In the genomic region with DNA sequence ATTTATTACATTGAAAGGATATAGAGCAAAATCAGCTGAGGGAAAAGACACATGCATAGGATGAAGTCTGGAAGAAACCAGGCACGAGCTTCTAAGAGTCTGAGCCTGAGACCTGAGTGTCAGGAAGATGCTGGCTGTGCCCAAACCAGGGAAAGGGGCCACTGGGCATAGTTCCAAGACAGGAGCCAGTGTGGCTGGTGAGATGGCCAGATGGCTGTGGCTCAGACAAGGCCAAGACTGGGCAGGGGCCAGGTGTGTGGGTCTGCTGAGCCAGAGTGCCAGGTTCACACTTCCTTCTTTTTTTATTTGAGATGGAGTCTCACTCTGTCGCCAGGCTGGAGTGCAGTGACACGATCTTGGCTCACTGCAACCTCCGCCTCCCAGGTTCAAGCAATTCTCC, we compare ENCODE assay signal across 28 cellular contexts.
DNase-seq lines count a peak whose midpoint lies in the region; ATAC-seq, FAIRE-seq and TF ChIP-seq lines count a peak whose summit lies in the region.
"Had no signal": no experiment of that assay in that cellular context is flagged by ENCODE, and none has a peak within 500 bp of the region (broad histone marks: within the 10 kb centered on the region; RNA-seq: fewer than 3 reads in every experiment).

No MANE protein-coding gene starts in this region.

- peaks cover 55% of the 10 kb centered on the region for H3K36me3 ChIP-seq in CD8-positive, alpha-beta memory T cell (ENCODE audit: insufficient read depth, low read length)
- peaks cover 13 to 85% (median 22%) of the 10 kb centered on the region in 3 experiments for H3K36me3 ChIP-seq in naive thymus-derived CD4-positive, alpha-beta T cell (ENCODE audit: control insufficient read depth in 2 of 3, insufficient read depth in 3 of 3, low read length in 3 of 3)
- no peaks in the 10 kb centered on the region for H3K36me3 ChIP-seq in mucosa of descending colon (ENCODE audit: low read depth)
- H3K36me3 ChIP-seq: brain microvascular endothelial cell, colonic mucosa, WERI-Rb-1 had no signal

- peak overlapping the region in 1 of 7 donors; percentile 48 for H3K4me3 Mint-ChIP-seq in CD8-positive, alpha-beta memory T cell
- H3K4me3 Mint-ChIP-seq in T-helper 17 cell = no peak overlapping the region
- no peak overlapping the region for H3K4me3 Mint-ChIP-seq in naive thymus-derived CD4-positive, alpha-beta T cell
- H3K4me3 Mint-ChIP-seq: activated CD4-positive, alpha-beta T cell treated with anti-CD3 and anti-CD28 coated beads, Interleukin-2, amount 10 ng/mL, durations not matched to agents 7 days and 5 days; naive B cell had no signal

- CTCF ChIA-PET in CD8-positive, alpha-beta memory T cell (lab: Charles Lee) = no interaction called here
- CTCF ChIA-PET in naive thymus-derived CD4-positive, alpha-beta T cell (lab: Charles Lee) = no interaction called here

- H3K9me3 ChIP-seq in CD8-positive, alpha-beta memory T cell (ENCODE audit: low read length) = no peaks in the 10 kb centered on the region
- no peaks in the 10 kb centered on the region for H3K9me3 ChIP-seq in T-helper 17 cell (ENCODE audit: control insufficient read depth, low read length, poor library complexity, severe bottlenecking)
- no peaks in the 10 kb centered on the region for H3K9me3 ChIP-seq in naive thymus-derived CD4-positive, alpha-beta T cell (ENCODE audit: control insufficient read depth in 2 of 3, low read length in 3 of 3)
- no peaks in the 10 kb centered on the region for H3K9me3 ChIP-seq in mucosa of descending colon
- H3K9me3 ChIP-seq: colonic mucosa, tibial nerve had no signal

- peak overlapping the region; percentile 24 to 92 (median 76) for H3K27ac Mint-ChIP-seq in CD8-positive, alpha-beta memory T cell
- H3K27ac Mint-ChIP-seq in T-helper 17 cell = peak overlapping the region; percentile 34
- H3K27ac Mint-ChIP-seq in naive thymus-derived CD4-positive, alpha-beta T cell = peak overlapping the region in 5 of 9 donors; percentile 17 to 53 (median 43)
- H3K27ac Mint-ChIP-seq: activated CD4-positive, alpha-beta T cell treated with anti-CD3 and anti-CD28 coated beads, Interleukin-2, amount 10 ng/mL, durations not matched to agents 7 days and 5 days had no signal

- TF ChIP-seq CTCF in mucosa of descending colon (IDR thresholded peaks at IDR 0.05) = no peak

- no peaks in the 10 kb centered on the region for H3K27me3 ChIP-seq in CD8-positive, alpha-beta memory T cell (ENCODE audit: insufficient read depth, low read length, poor library complexity, severe bottlenecking)
- no peaks in the 10 kb centered on the region for H3K27me3 ChIP-seq in naive thymus-derived CD4-positive, alpha-beta T cell (ENCODE audit: control insufficient read depth in 2 of 2, insufficient read depth in 2 of 2, low read length in 2 of 2)
- H3K27me3 ChIP-seq: brain microvascular endothelial cell, colonic mucosa, foreskin keratinocyte, tibial nerve had no signal

- ATAC-seq in T-helper 17 cell (no peak), mucosa of descending colon (no peak)
- ATAC-seq in naive thymus-derived CD4-positive, alpha-beta T cell = no peak
- ATAC-seq: esophagus mucosa; foreskin keratinocyte; SK-N-SH treated with all-trans-retinoic acid at 6 μM for 48 hours; stimulated activated naive CD8-positive, alpha-beta T cell treated with anti-CD3 and anti-CD28 coated beads, Interleukin-15, Interleukin-2, amounts not matched to agents 100 U/mL and 50 U/mL, for 24 hours had no signal

- H3K4me1 Mint-ChIP-seq in CD8-positive, alpha-beta memory T cell = peaks cover 22 to 32% (median 30%) of the 10 kb centered on the region in 3 donors
- H3K4me1 Mint-ChIP-seq in T-helper 17 cell = peaks cover 8% of the 10 kb centered on the region
- H3K4me1 Mint-ChIP-seq in naive thymus-derived CD4-positive, alpha-beta T cell = peaks cover 0 to 19% (median 0%) of the 10 kb centered on the region in 7 donors

- TF ChIP-seq POLR2A in H54 (IDR thresholded peaks at IDR 0.05; ENCODE audit: low read depth, low read length) = no peak

- H3K27ac ChIP-seq in CD8-positive, alpha-beta memory T cell (ENCODE audit: low read depth, low read length) = no peak overlapping the region
- no peak overlapping the region for H3K27ac ChIP-seq in naive thymus-derived CD4-positive, alpha-beta T cell (ENCODE audit: low read depth, low read length)
- H3K27ac ChIP-seq: 22Rv1, brain microvascular endothelial cell, colonic mucosa, foreskin keratinocyte, tibial nerve, WERI-Rb-1 had no signal

- H3K4me1 ChIP-seq in CD8-positive, alpha-beta memory T cell (ENCODE audit: insufficient read depth, low read length) = no peaks in the 10 kb centered on the region
- H3K4me1 ChIP-seq in naive thymus-derived CD4-positive, alpha-beta T cell (ENCODE audit: control insufficient read depth in 2 of 2, insufficient read depth in 2 of 2, low read length in 2 of 2) = no peaks in the 10 kb centered on the region
- H3K4me1 ChIP-seq in mucosa of descending colon (ENCODE audit: low read depth) = no peaks in the 10 kb centered on the region
- H3K4me1 ChIP-seq: colonic mucosa, foreskin keratinocyte, tibial nerve had no signal

- H3K9me3 Mint-ChIP-seq in CD8-positive, alpha-beta memory T cell = no peaks in the 10 kb centered on the region
- H3K9me3 Mint-ChIP-seq in naive thymus-derived CD4-positive, alpha-beta T cell = no peaks in the 10 kb centered on the region
- H3K9me3 Mint-ChIP-seq: activated CD4-positive, alpha-beta T cell treated with anti-CD3 and anti-CD28 coated beads, Interleukin-2, amount 10 ng/mL, durations not matched to agents 7 days and 5 days; naive B cell had no signal

- intact Hi-C loops in naive thymus-derived CD4-positive, alpha-beta T cell (cut with micrococcal nuclease) = no loop called here
- intact Hi-C loops in mucosa of descending colon (cut with DNase I, micrococcal nuclease) = no loop called here

- no peak overlapping the region for H3K4me3 ChIP-seq in CD8-positive, alpha-beta memory T cell (ENCODE audit: low read length)
- no peak overlapping the region for H3K4me3 ChIP-seq in naive thymus-derived CD4-positive, alpha-beta T cell (ENCODE audit: low read length)
- no peak overlapping the region for H3K4me3 ChIP-seq in mucosa of descending colon
- H3K4me3 ChIP-seq: colonic mucosa, tibial nerve had no signal

- no peak for FAIRE-seq in H54 (lab: Jason Lieb, UNC)
- FAIRE-seq: H1 had no signal

- DNase-seq in DMS 273 (lab: John Stamatoyannopoulos, UW; ENCODE audit: unreplicated experiment) = peak; percentile 51
- DNase-seq in DMS 273 treated with DMSO at 0.1 percent for 48 hours (lab: John Stamatoyannopoulos, UW) = no peak
- no peak for DNase-seq in CD8-positive, alpha-beta memory T cell
- DNase-seq in T-helper 17 cell = no peak
- DNase-seq in naive thymus-derived CD4-positive, alpha-beta T cell = no peak
- DNase-seq in mucosa of descending colon = no peak
- DNase-seq in stimulated activated CD4-positive, alpha-beta T cell treated with anti-CD3 and anti-CD28 coated beads, Interleukin-4, amount 100 ng/mL, for 1 hour = no peak
- no peak for DNase-seq in H54 (ENCODE audit: insufficient read length, low spot score)
- DNase-seq: activated CD4-positive, alpha-beta T cell treated with anti-CD3 and anti-CD28 coated beads, Interleukin-2, amount 10 ng/mL, durations not matched to agents 7 days and 5 days; activated effector memory CD4-positive, alpha-beta T cell treated with anti-CD3 and anti-CD28 coated beads, Interleukin-2, amount 50 U/mL, for 16 hours; brain microvascular endothelial cell; colonic mucosa; DMS79 treated with DMSO at 0.1 percent for 48 hours; foreskin keratinocyte; KG1; mesenchymal stem cell; MM.1S; naive B cell; NCI-H82; retina; stimulated activated CD4-positive, alpha-beta T cell treated with anti-CD3 and anti-CD28 coated beads, Interleukin-4, amount 100 ng/mL, for 24 hours; stimulated activated naive CD8-positive, alpha-beta T cell treated with anti-CD3 and anti-CD28 coated beads, Interleukin-15, Interleukin-2, amounts not matched to agents 100 U/mL and 50 U/mL, for 24 hours; WERI-Rb-1 had no signal

- H3K27me3 Mint-ChIP-seq in CD8-positive, alpha-beta memory T cell = peaks cover 0 to 2% of the 10 kb centered on the region in 2 donors
- no peaks in the 10 kb centered on the region for H3K27me3 Mint-ChIP-seq in T-helper 17 cell
- no peaks in the 10 kb centered on the region for H3K27me3 Mint-ChIP-seq in naive thymus-derived CD4-positive, alpha-beta T cell
- H3K27me3 Mint-ChIP-seq: activated CD4-positive, alpha-beta T cell treated with anti-CD3 and anti-CD28 coated beads, Interleukin-2, amount 10 ng/mL, durations not matched to agents 7 days and 5 days; naive B cell had no signal

- H3K36me3 Mint-ChIP-seq in CD8-positive, alpha-beta memory T cell = peaks cover 18 to 94% (median 27%) of the 10 kb centered on the region in 3 donors
- H3K36me3 Mint-ChIP-seq in T-helper 17 cell (ENCODE audit: low read depth) = peaks cover 15% of the 10 kb centered on the region
- H3K36me3 Mint-ChIP-seq in naive thymus-derived CD4-positive, alpha-beta T cell = peaks cover 30 to 72% (median 36%) of the 10 kb centered on the region in 5 donors

- POLR2A ChIA-PET in CD8-positive, alpha-beta memory T cell (lab: Charles Lee) = no interaction called here
- POLR2A ChIA-PET in naive thymus-derived CD4-positive, alpha-beta T cell (lab: Charles Lee) = no interaction called here
